In genomic region chr16:56965939-56966515, GRCh38 we compare ENCODE assay signal across 11 cellular contexts. TPM values are rescaled to one million over a fixed set of nuclear protein-coding genes. Genes with fewer than 3 reads are reported as not detected.
DNase-seq lines count a peak whose midpoint lies in the region; ATAC-seq and TF ChIP-seq lines count a peak whose summit lies in the region.
"Had no signal": no experiment of that assay in that cellular context is flagged by ENCODE, and none has a peak within 500 bp of the region (broad histone marks: within the 10 kb centered on the region; RNA-seq: fewer than 3 reads in every experiment).

No MANE protein-coding gene starts in this region.

- H3K4me1 Mint-ChIP-seq in CD4-positive, alpha-beta memory T cell: peaks cover 12 to 28% (median 19%) of the 10 kb centered on the region in 4 donors
- H3K4me1 Mint-ChIP-seq in naive thymus-derived CD8-positive, alpha-beta T cell: peaks cover 19 to 36% (median 32%) of the 10 kb centered on the region in 4 donors

- no peak overlapping the region; the same call in 1 of the 2 replicates for H3K56ac ChIP-seq in IMR-90 (ENCODE audit: extremely low read depth, insufficient read depth, low read length)

- no peak overlapping the region for H3K4me3 ChIP-seq in CD4-positive, alpha-beta memory T cell (ENCODE audit: low read length in 2 of 2)
- H3K4me3 ChIP-seq in IMR-90 (ENCODE audit: insufficient read depth, low read depth, low read length): no peak overlapping the region
- H3K4me3 ChIP-seq: lung had no signal

- no peaks in the 10 kb centered on the region for H3K79me1 ChIP-seq in IMR-90 (ENCODE audit: low read depth in 1 of 2, low read length in 2 of 2)

- DNase-seq in CD4-positive, alpha-beta memory T cell: no peak
- DNase-seq in IMR-90: no peak
- DNase-seq in naive thymus-derived CD8-positive, alpha-beta T cell: no peak
- DNase-seq in RPMI8226: no peak
- DNase-seq in ureter (ENCODE audit: low spot score): no peak
- DNase-seq: NCI-H1436; stimulated activated CD4-positive, alpha-beta T cell treated with anti-CD3 and anti-CD28 coated beads, Interleukin-12 subunit alpha, Interleukin-12 subunit beta, amount 100 ng/mL, for 4 hours had no signal

- 100% methylated on average over 1 of the region's 5 CpGs; no CpG with 5 or more reads in 1 of the 2 experiments for WGBS in IMR-90 (ENCODE audit: extremely low coverage in 2 of 2, insufficient read length in 1 of 2), 2 experiments

- H4K20me1 ChIP-seq in IMR-90 (ENCODE audit: insufficient read depth, low read length): no peaks in the 10 kb centered on the region

- peak overlapping the region; percentile 8 for H4K5ac ChIP-seq in IMR-90 (ENCODE audit: low read depth, low read length)

- peak overlapping the region in 3 of 8 donors; percentile 9 to 35 (median 20) for H3K4me3 Mint-ChIP-seq in CD4-positive, alpha-beta memory T cell
- H3K4me3 Mint-ChIP-seq in naive thymus-derived CD8-positive, alpha-beta T cell: peak overlapping the region in 8 of 10 donors; percentile 22 to 74 (median 55)

- TF ChIP-seq RAD21 in IMR-90 (IDR thresholded peaks at IDR 0.05; ENCODE audit: low read length): no peak

- POLR2A ChIA-PET in CD4-positive, alpha-beta memory T cell (lab: Charles Lee; ENCODE audit: partially characterized antibody): interaction anchor here (0.5 to 5.2 kb wide), 13 partner anchors 9 to 136 kb away, joined by 3 to 41 read pairs (median 4); partner anchors contain the start of genes HERPUD1 and NLRC5
- POLR2A ChIA-PET in IMR-90 (lab: Charles Lee; ENCODE audit: unreplicated experiment): interaction anchor here (0.6 kb wide), 1 partner anchor 27 kb away, joined by 3 read pairs; no protein-coding TSS in a partner anchor
- POLR2A ChIA-PET in naive thymus-derived CD8-positive, alpha-beta T cell (lab: Charles Lee): interaction anchor here (0.6 to 15.9 kb wide), 16 partner anchors 11 to 1665 kb away, joined by 3 to 231 read pairs (median 6); partner anchors contain the start of genes HERPUD1 and NLRC5

- H3K4me1 ChIP-seq in CD4-positive, alpha-beta memory T cell (ENCODE audit: insufficient read depth, low read length): peaks cover 19% of the 10 kb centered on the region
- peaks cover 28% of the 10 kb centered on the region for H3K4me1 ChIP-seq in IMR-90 (ENCODE audit: control insufficient read depth, insufficient read depth, low read length)

- H3K9me1 ChIP-seq in IMR-90 (ENCODE audit: insufficient read depth, low read length): peaks cover 10% of the 10 kb centered on the region

- intact Hi-C loops in CD4-positive, alpha-beta memory T cell (cut with micrococcal nuclease): loop anchor here (2.0 kb wide), 2 partner anchors 49 to 119 kb away; no protein-coding TSS in a partner anchor
- intact Hi-C loops in IMR-90 (cut with micrococcal nuclease): loop anchor here (10.0 kb wide), 1 partner anchor 79 kb away; no protein-coding TSS in a partner anchor

- H3K4me2 ChIP-seq in IMR-90 (ENCODE audit: low read depth, low read length): no peak overlapping the region

- peak overlapping the region; percentile 91 for H2BK5ac ChIP-seq in IMR-90 (ENCODE audit: low read depth, low read length, poor library complexity, severe bottlenecking)

- peak overlapping the region; percentile 91 for H2AK9ac ChIP-seq in IMR-90 (replicated peaks; ENCODE audit: low read depth, low read length, poor library complexity)

- ATAC-seq in IMR-90 (ENCODE audit: low read depth): no peak
- peak in 1 of 2 donors; percentile 27 for ATAC-seq in naive thymus-derived CD8-positive, alpha-beta T cell
- no peak for ATAC-seq in HG02678 (IDR thresholded peaks at IDR 0.05; ENCODE audit: unreplicated experiment)
- no peak for ATAC-seq in GM21528 (IDR thresholded peaks at IDR 0.05; ENCODE audit: low FRiP score, unreplicated experiment)

- no peaks in the 10 kb centered on the region for H3K36me3 ChIP-seq in CD4-positive, alpha-beta memory T cell (ENCODE audit: insufficient read depth, low read length)
- no peaks in the 10 kb centered on the region for H3K36me3 ChIP-seq in IMR-90 (ENCODE audit: control insufficient read depth, insufficient read depth, low read length)

- no peak for TF ChIP-seq POLR2A in IMR-90 (IDR thresholded peaks at IDR 0.05; ENCODE audit: low read depth, low read length)

- peak overlapping the region; percentile 10; the same call in 1 of the 2 replicates for H3K9ac ChIP-seq in IMR-90 (ENCODE audit: low read depth, low read length)

- peak overlapping the region; percentile 84 for H3K14ac ChIP-seq in IMR-90 (replicated peaks; ENCODE audit: low read depth, low read length)

- H2AK5ac ChIP-seq in IMR-90 (ENCODE audit: low read depth, low read length): peak overlapping the region; percentile 65

- H2BK20ac ChIP-seq in IMR-90 (ENCODE audit: low read depth, low read length): peak overlapping the region; percentile 71

- peak overlapping the region; percentile 32 to 89 for H4K8ac ChIP-seq in IMR-90 (ENCODE audit: low read depth in 2 of 2, low read length in 2 of 2)

- H3K9me3 ChIP-seq in CD4-positive, alpha-beta memory T cell (ENCODE audit: control insufficient read depth in 1 of 2, low read length in 2 of 2): no peaks in the 10 kb centered on the region
- peaks cover 2% of the 10 kb centered on the region; the same call in 1 of the 2 replicates for H3K9me3 ChIP-seq in IMR-90 (ENCODE audit: control insufficient read depth, insufficient read depth, low read length)

- H2AFZ ChIP-seq in IMR-90 (replicated peaks; ENCODE audit: low read length, poor library complexity): peak overlapping the region; percentile 78

- no peaks in the 10 kb centered on the region for H3K9me3 Mint-ChIP-seq in CD4-positive, alpha-beta memory T cell
- H3K9me3 Mint-ChIP-seq in naive thymus-derived CD8-positive, alpha-beta T cell: no peaks in the 10 kb centered on the region

- peak overlapping the region; percentile 75; the same call in 2 of the 3 replicates for H2BK15ac ChIP-seq in IMR-90 (ENCODE audit: low read depth, low read length)

- TF ChIP-seq CTCF in IMR-90 (conservative IDR thresholded peaks at IDR 0.05; ENCODE audit: low read depth, low read length): no peak

- H3K4ac ChIP-seq in IMR-90 (ENCODE audit: low read depth, low read length): peak overlapping the region; percentile 94

- no peak overlapping the region for H3K27ac ChIP-seq in CD4-positive, alpha-beta memory T cell (ENCODE audit: low read depth, low read length)
- H3K27ac ChIP-seq in IMR-90 (ENCODE audit: insufficient read depth, low read length) (peak overlapping the region; percentile 46; the same call in 1 of the 2 replicates), angular gyrus (ENCODE audit: low read depth, low read length) (peak overlapping the region; percentile 22)

- dilution Hi-C loops in IMR-90 (cut with HindIII; ENCODE audit: low sequenced_read_pairs, unreplicated experiment): no loop called here

- H3K27me3 ChIP-seq in CD4-positive, alpha-beta memory T cell (ENCODE audit: insufficient read depth, low read length): no peaks in the 10 kb centered on the region
- H3K27me3 ChIP-seq in IMR-90 (ENCODE audit: control insufficient read depth, insufficient read depth, low read length): peaks cover 3% of the 10 kb centered on the region; the same call in 1 of the 2 replicates

- peak overlapping the region; percentile 96 for H2BK120ac ChIP-seq in IMR-90 (ENCODE audit: low read depth, low read length)

- BruUV-seq in IMR-90 (replicated peaks; lab: Mats Ljungman, UMichigan): no TSS peak

- H3K23ac ChIP-seq in IMR-90 (ENCODE audit: low read depth, low read length): peak overlapping the region; percentile 44

- in situ Hi-C loops in IMR-90 (cut with MboI; ENCODE audit: low sequenced_read_pairs): no loop called here

- peak overlapping the region; percentile 16 for H3K18ac ChIP-seq in IMR-90 (ENCODE audit: low read depth, low read length)

- no peaks in the 10 kb centered on the region for H3K36me3 Mint-ChIP-seq in CD4-positive, alpha-beta memory T cell
- H3K36me3 Mint-ChIP-seq in naive thymus-derived CD8-positive, alpha-beta T cell: no peaks in the 10 kb centered on the region

- CTCF ChIA-PET in CD4-positive, alpha-beta memory T cell (lab: Charles Lee; ENCODE audit: partially characterized antibody): interaction anchor here (0.8 to 6.9 kb wide), 19 partner anchors 11 to 203 kb away, joined by 3 to 81 read pairs (median 18); partner anchors contain the start of gene NLRC5
- CTCF ChIA-PET in IMR-90 (lab: Yijun Ruan, JAX): interaction anchor here (1.1 kb wide), 1 partner anchor 11 kb away, joined by 3 read pairs; no protein-coding TSS in a partner anchor

- H3K27ac Mint-ChIP-seq in CD4-positive, alpha-beta memory T cell: peak overlapping the region in 6 of 7 donors; percentile 12 to 83 (median 64)
- peak overlapping the region; percentile 66 to 94 (median 87) for H3K27ac Mint-ChIP-seq in naive thymus-derived CD8-positive, alpha-beta T cell

- no peaks in the 10 kb centered on the region for H3K27me3 Mint-ChIP-seq in CD4-positive, alpha-beta memory T cell
- no peaks in the 10 kb centered on the region for H3K27me3 Mint-ChIP-seq in naive thymus-derived CD8-positive, alpha-beta T cell

- H4K91ac ChIP-seq in IMR-90 (ENCODE audit: insufficient read depth, low read depth, low read length): peak overlapping the region; percentile 79

RNA-seq across cellular contexts. Expression of gene CETP, which starts 4.3 kb away (rescaled TPM):
- not detected for total RNA-seq in CD4-positive, alpha-beta memory T cell
- under 1 TPM in 1 of 2 donors, not detected in 1; 0.14 TPM for polyA plus RNA-seq in CD4-positive, alpha-beta memory T cell
- not detected in 2 replicates for total RNA-seq in IMR-90 (2012; rRNA removed)
- polyA plus RNA-seq in IMR-90 (2012; rRNA removed): not detected in 2 replicates
- not detected in 2 replicates for polyA plus RNA-seq in IMR-90 (2012; cell fraction: cytosol; rRNA removed)
- 0.07 and 0.18 TPM in 2 replicates for polyA plus RNA-seq in IMR-90 (2012; cell fraction: nucleus; rRNA removed; ENCODE audit: low replicate concordance)
- under 1 TPM in 1 of 2 experiments, not detected in 1; 0.27 TPM for total RNA-seq in naive thymus-derived CD8-positive, alpha-beta T cell
- polyA plus RNA-seq in naive thymus-derived CD8-positive, alpha-beta T cell: under 1 TPM in 2 of 3 donors, not detected in 1; 0.20 to 0.21 TPM
- total RNA-seq in ureter: 0.42 TPM

RNA-seq across cellular contexts. Expression of gene NLRC5, which starts 23.3 kb away (rescaled TPM):
- 100 to 1,000 TPM; 416 to 457 TPM for total RNA-seq in CD4-positive, alpha-beta memory T cell
- polyA plus RNA-seq in CD4-positive, alpha-beta memory T cell: 100 to 1,000 TPM in 1 of 2 donors, 10 to 100 TPM in 1; 41.6 to 151 TPM
- total RNA-seq in IMR-90 (2012; rRNA removed): 5.3 and 9.1 TPM in 2 replicates
- 14.9 and 15.8 TPM in 2 replicates for polyA plus RNA-seq in IMR-90 (2012; rRNA removed)
- polyA plus RNA-seq in IMR-90 (2012; cell fraction: cytosol; rRNA removed): 6.1 and 7.0 TPM in 2 replicates
- polyA plus RNA-seq in IMR-90 (2012; cell fraction: nucleus; rRNA removed; ENCODE audit: low replicate concordance): 69.7 and 95.5 TPM in 2 replicates
- total RNA-seq in naive thymus-derived CD8-positive, alpha-beta T cell: 100 to 1,000 TPM; 474 to 488 TPM
- polyA plus RNA-seq in naive thymus-derived CD8-positive, alpha-beta T cell: 100 to 1,000 TPM in 1 of 3 donors, 10 to 100 TPM in 2; 70.4 to 137 (median 80.0) TPM
- 50.1 TPM for total RNA-seq in ureter

RNA-seq across cellular contexts. Expression of gene HERPUD1, which starts 34.1 kb away (rescaled TPM):
- total RNA-seq in CD4-positive, alpha-beta memory T cell: 100 to 1,000 TPM; 130 to 136 TPM
- 100 to 1,000 TPM; 110 to 201 TPM for polyA plus RNA-seq in CD4-positive, alpha-beta memory T cell
- total RNA-seq in IMR-90 (2012; rRNA removed) (83.3 and 148 TPM in 2 replicates), ureter (171 TPM)
- 122 and 130 TPM in 2 replicates for polyA plus RNA-seq in IMR-90 (2012; rRNA removed)
- 188 and 191 TPM in 2 replicates for polyA plus RNA-seq in IMR-90 (2012; cell fraction: cytosol; rRNA removed)
- polyA plus RNA-seq in IMR-90 (2012; cell fraction: nucleus; rRNA removed; ENCODE audit: low replicate concordance): 154 and 210 TPM in 2 replicates
- 100 to 1,000 TPM; 190 to 214 TPM for total RNA-seq in naive thymus-derived CD8-positive, alpha-beta T cell
- 10 to 100 TPM; 43.8 to 88.6 (median 57.6) TPM for polyA plus RNA-seq in naive thymus-derived CD8-positive, alpha-beta T cell
